In the genomic region with DNA sequence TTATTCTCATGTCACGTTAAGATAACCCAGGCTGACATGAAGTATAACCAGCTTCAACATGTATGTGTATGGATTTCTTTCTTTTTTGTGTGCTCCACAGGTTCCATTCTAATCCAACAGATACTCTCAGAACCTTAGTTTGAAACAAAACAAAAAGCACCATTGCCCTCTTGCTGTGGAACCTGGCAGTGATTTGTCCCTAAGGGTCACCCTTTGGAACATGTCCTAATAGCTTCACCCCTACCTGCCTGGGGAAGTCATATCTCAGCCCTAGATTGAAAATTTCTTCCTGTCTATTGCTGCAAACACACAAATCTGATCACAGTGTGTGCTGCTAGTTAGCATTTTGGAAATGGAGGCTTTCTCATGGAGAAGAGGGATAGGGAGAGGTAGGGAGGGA, we compare ENCODE assay signal across 32 cellular contexts. TPM values are rescaled to one million over a fixed set of nuclear protein-coding genes. Genes with fewer than 3 reads are reported as not detected.
"Had no signal": no experiment of that assay in that cellular context is flagged by ENCODE, and none has a peak within 500 bp of the region (broad histone marks: within the 10 kb centered on the region; RNA-seq: fewer than 3 reads in every experiment).

No MANE protein-coding gene starts in this region.

- H3K9me3 ChIP-seq: adrenal gland, body of pancreas, breast epithelium had no signal

- H3K27me3 ChIP-seq: adrenal gland, body of pancreas had no signal

- H3K36me3 Mint-ChIP-seq: T-cell had no signal

- H2AFZ ChIP-seq: PC-9 had no signal

- DNase-seq: activated CD4-positive, alpha-beta memory T cell treated with anti-CD3 and anti-CD28 coated beads, Interleukin-2, amount 10 ng/mL, durations not matched to agents 7 days and 5 days; activated CD4-positive, alpha-beta T cell treated with anti-CD3 and anti-CD28 coated beads for 1 hour; activated CD4-positive, alpha-beta T cell treated with anti-CD3 and anti-CD28 coated beads for 48 hours; activated CD4-positive, CD25-positive, alpha-beta regulatory T cell; activated gamma-delta T cell; activated naive CD4-positive, alpha-beta T cell treated with Interleukin-2 at 50 U/mL for 16 hours; activated T-cell treated with anti-CD3 and anti-CD28 coated beads, Interleukin-2, amount 50 U/mL, for 1 hour; activated T-cell treated with anti-CD3 and anti-CD28 coated beads, Interleukin-2, amount 50 U/mL, for 72 hours; adrenal gland; body of pancreas; NCI-H1105; NCI-H1417 treated with DMSO at 0.1 percent for 48 hours; NCI-H1694; NCI-H1930; NCI-H2081 treated with DMSO at 0.1 percent for 48 hours; NCI-H345; NCI-H524 treated with DMSO at 0.1 percent for 48 hours; NCI-H748 treated with DMSO at 0.1 percent for 48 hours; NK-92 treated with Interleukin-12 subunit alpha and Interleukin-12 subunit beta, amount 100 ng/mL, for 24 hours; PC-9; SIG-M5; T-cell; T-helper 17 cell; T-helper 9 cell; WERI-Rb-1 had no signal

- H3K4me3 ChIP-seq: adrenal gland, body of pancreas, breast epithelium, K562, PC-9 had no signal

- H3K36me3 ChIP-seq: adrenal gland, breast epithelium, WERI-Rb-1 had no signal

- H3K27ac ChIP-seq: adrenal gland, body of pancreas, breast epithelium, PC-9, RWPE1, WERI-Rb-1 had no signal

- H3K9me3 Mint-ChIP-seq: activated CD4-positive, alpha-beta memory T cell treated with anti-CD3 and anti-CD28 coated beads, Interleukin-2, amount 10 ng/mL, durations not matched to agents 7 days and 5 days; activated T-helper 2 cell treated with anti-CD3 and anti-CD28 coated beads, Interferon-gamma antibody, Interleukin-2, Interleukin-4, amounts not matched to agents 10 μg/mL and 5 μg/mL and 100 μg/mL, durations not matched to agents 14 hours and 24 hours and 36 hours had no signal

- H3K4me2 ChIP-seq: PC-9 had no signal

- H3K4me1 Mint-ChIP-seq: activated CD4-positive, alpha-beta memory T cell treated with anti-CD3 and anti-CD28 coated beads, Interleukin-2, amount 10 ng/mL, durations not matched to agents 7 days and 5 days; T-cell; T-helper 17 cell had no signal

- H3K27ac Mint-ChIP-seq: activated CD4-positive, alpha-beta memory T cell treated with anti-CD3 and anti-CD28 coated beads, Interleukin-2, amount 10 ng/mL, durations not matched to agents 7 days and 5 days; activated naive CD4-positive, alpha-beta T cell treated with anti-CD3 and anti-CD28 coated beads, Interleukin-2, amount 50 U/mL, for 72 hours; activated T-cell treated with anti-CD3 and anti-CD28 coated beads, Interleukin-2, amount 50 U/mL, for 72 hours; activated T-helper 2 cell treated with anti-CD3 and anti-CD28 coated beads, Interferon-gamma antibody, Interleukin-2, Interleukin-4, amounts not matched to agents 10 μg/mL and 5 μg/mL and 100 μg/mL, durations not matched to agents 14 hours and 24 hours and 36 hours; T-cell; T-helper 17 cell had no signal

- H3K4me3 Mint-ChIP-seq: activated CD4-positive, alpha-beta memory T cell treated with anti-CD3 and anti-CD28 coated beads, Interleukin-2, amount 10 ng/mL, durations not matched to agents 7 days and 5 days; activated T-cell treated with anti-CD3 and anti-CD28 coated beads, Interleukin-2, amount 50 U/mL, for 72 hours; T-cell; T-helper 17 cell had no signal

- ATAC-seq: activated naive CD4-positive, alpha-beta T cell treated with anti-CD3 and anti-CD28 coated beads, Interleukin-2, amount 50 U/mL, for 72 hours; activated T-cell treated with anti-CD3 and anti-CD28 coated beads, Interleukin-2, amount 50 U/mL, for 72 hours; body of pancreas; K562; Right ventricle myocardium inferior; SK-N-SH treated with all-trans-retinoic acid at 6 μM for 48 hours; T-cell; T-helper 17 cell had no signal

- H3K4me1 ChIP-seq: adrenal gland, body of pancreas, breast epithelium had no signal

RNA-seq across cellular contexts. Expression of gene CADM1, which starts 11.4 kb away (rescaled TPM):
- total RNA-seq: PC-9 had no signal
- polyA plus RNA-seq: K562 had no signal
